ENCODE assay signal across 1 cellular context in the genomic region with DNA sequence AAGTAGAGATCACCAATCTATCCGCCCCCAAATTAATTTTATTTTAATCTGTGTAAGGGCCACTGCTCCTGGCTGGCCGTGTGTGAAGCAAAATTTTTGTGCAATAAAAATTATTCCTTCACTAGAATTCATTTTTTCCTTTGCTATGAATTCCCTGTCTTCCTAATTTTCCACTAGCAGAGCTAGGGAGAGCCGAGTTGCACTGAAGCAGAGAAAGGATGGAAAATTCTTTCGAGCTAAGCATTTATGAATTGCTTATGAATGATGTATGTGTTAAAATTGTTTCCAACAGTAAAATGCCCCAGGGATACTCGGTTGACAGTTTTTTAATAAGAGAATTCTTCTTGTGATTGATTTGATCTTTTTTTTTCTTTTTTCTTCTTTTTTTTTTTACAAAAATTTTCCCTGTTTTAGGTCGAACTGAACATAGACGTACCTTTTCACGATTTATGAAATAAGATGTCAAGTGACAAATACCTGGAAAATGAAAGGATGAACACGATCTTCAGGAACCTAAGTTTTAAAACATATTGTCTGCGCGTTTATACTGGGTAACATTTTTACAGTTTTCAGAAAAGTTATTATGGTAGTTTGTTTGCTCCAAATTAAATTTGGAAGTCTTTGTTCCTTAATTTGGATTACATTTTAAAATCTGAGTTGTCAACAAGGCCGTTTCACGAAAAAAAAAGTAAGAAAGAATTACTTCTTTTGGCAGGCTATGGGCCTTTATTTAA.
TF ChIP-seq lines count a peak whose summit lies in the region.

No MANE protein-coding gene starts in this region.

TF ChIP-seq in HEK293, 187 proteins besides CTCF, POLR2A, EP300 and RAD21 (continued from another document):
- TF ChIP-seq, protein P1, sequence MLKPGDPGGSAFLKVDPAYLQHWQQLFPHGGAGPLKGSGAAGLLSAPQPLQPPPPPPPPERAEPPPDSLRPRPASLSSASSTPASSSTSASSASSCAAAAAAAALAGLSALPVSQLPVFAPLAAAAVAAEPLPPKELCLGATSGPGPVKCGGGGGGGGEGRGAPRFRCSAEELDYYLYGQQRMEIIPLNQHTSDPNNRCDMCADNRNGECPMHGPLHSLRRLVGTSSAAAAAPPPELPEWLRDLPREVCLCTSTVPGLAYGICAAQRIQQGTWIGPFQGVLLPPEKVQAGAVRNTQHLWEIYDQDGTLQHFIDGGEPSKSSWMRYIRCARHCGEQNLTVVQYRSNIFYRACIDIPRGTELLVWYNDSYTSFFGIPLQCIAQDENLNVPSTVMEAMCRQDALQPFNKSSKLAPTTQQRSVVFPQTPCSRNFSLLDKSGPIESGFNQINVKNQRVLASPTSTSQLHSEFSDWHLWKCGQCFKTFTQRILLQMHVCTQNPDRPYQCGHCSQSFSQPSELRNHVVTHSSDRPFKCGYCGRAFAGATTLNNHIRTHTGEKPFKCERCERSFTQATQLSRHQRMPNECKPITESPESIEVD (tag by site-specific recombination; IDR thresholded peaks at IDR 0.05), result peak; percentile 93
- TF ChIP-seq IKZF3 (tag by site-specific recombination; IDR thresholded peaks at IDR 0.05), result peak; percentile 78
- peak; percentile 75 for TF ChIP-seq ZBTB17 (tag by site-specific recombination; IDR thresholded peaks at IDR 0.05)
- no peak for TF ChIP-seq ZNF302 (tag by site-specific recombination; IDR thresholded peaks at IDR 0.05; ENCODE audit: low read depth)
- TF ChIP-seq PRDM1 (tag by site-specific recombination; IDR thresholded peaks at IDR 0.05), result peak; percentile 90
- TF ChIP-seq ZEB2 (tag by site-specific recombination; IDR thresholded peaks at IDR 0.05), result 0 out of 2 replicates have a peak, but pooled peaks have one; percentile 24
